8 cellular contexts compared by ENCODE assay signal in the genomic region with DNA sequence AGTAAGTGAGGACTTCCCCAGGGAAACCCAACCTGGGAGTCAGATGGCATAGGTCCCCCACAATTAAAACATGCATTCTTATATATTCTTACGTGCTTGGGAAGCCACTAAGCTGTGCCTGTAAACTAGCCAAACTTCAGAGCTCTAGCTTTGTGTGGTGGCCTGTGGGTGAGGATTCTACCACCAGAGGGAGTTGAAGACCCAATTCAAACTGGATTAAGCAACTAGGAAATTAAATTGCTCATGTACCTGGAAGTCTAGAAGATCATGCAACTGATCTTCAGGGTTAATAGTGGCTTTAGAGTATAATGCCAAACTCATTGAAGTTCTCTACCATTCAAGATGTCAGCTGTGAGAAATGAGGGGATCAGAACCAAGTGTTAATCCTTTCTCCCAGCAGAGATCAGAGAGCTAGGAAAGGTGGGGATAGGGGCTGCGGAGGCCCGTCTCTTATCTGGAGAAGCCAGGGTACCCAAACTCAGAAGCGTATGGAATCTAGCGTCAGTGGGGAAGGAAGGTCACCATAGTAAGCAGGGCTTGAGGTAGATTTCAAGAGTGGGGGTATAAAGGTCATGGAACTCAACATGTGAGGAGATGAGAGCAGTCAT. TPM values are rescaled to one million over a fixed set of nuclear protein-coding genes. Genes with fewer than 3 reads are reported as not detected.
DNase-seq lines count a peak whose midpoint lies in the region; ATAC-seq and TF ChIP-seq lines count a peak whose summit lies in the region.

No MANE protein-coding gene starts in this region.

- no peaks in the 10 kb centered on the region for H3K9me3 ChIP-seq in breast epithelium
- H3K9me3 ChIP-seq in left lung = no peaks in the 10 kb centered on the region

- ATAC-seq in left lung (peak; percentile 84), GM21447 (IDR thresholded peaks at IDR 0.05; ENCODE audit: unreplicated experiment) (no peak), HG02798 (IDR thresholded peaks at IDR 0.05; ENCODE audit: poor library complexity, unreplicated experiment) (no peak)

- DNase-seq in MCF 10A (ENCODE audit: unreplicated experiment) (peak; percentile 61), breast epithelium (ENCODE audit: low spot score in 2 of 2) (no peak), NCI-H1105 treated with DMSO at 0.1 percent for 48 hours (lab: John Stamatoyannopoulos, UW) (peak; percentile 35), astrocyte of the cerebellum (ENCODE audit: low read depth) (peak; percentile 40), left lung (no peak), OCI-M2 (lab: John Stamatoyannopoulos, UW; ENCODE audit: unreplicated experiment) (no peak)

- H3K27me3 Mint-ChIP-seq in MCF 10A (ENCODE audit: insufficient read depth, unreplicated experiment) = no peaks in the 10 kb centered on the region

- TF ChIP-seq POLR2A in breast epithelium (IDR thresholded peaks at IDR 0.05) = no peak

- no peak overlapping the region for H3K4me3 ChIP-seq in breast epithelium
- no peak overlapping the region for H3K4me3 ChIP-seq in astrocyte of the cerebellum (ENCODE audit: low read depth, low read length)
- H3K4me3 ChIP-seq in left lung = no peak overlapping the region

- H3K36me3 Mint-ChIP-seq in MCF 10A (ENCODE audit: insufficient read depth, unreplicated experiment) = no peaks in the 10 kb centered on the region

- no peaks in the 10 kb centered on the region for H3K27me3 ChIP-seq in breast epithelium
- no peaks in the 10 kb centered on the region for H3K27me3 ChIP-seq in left lung

- H3K27ac Mint-ChIP-seq in MCF 10A (ENCODE audit: low read depth, unreplicated experiment) = no peak overlapping the region

- H3K4me3 Mint-ChIP-seq in MCF 10A (ENCODE audit: unreplicated experiment) = no peak overlapping the region

- no peaks in the 10 kb centered on the region for H3K9me3 Mint-ChIP-seq in MCF 10A (ENCODE audit: unreplicated experiment)

- peak; percentile 66 for TF ChIP-seq CTCF in MCF 10A (IDR thresholded peaks at IDR 0.05; ENCODE audit: unreplicated experiment)
- TF ChIP-seq CTCF in breast epithelium (IDR thresholded peaks at IDR 0.05) = peak in 1 of 3 donors; percentile 28
- peak; percentile 94 for TF ChIP-seq CTCF in astrocyte of the cerebellum (IDR thresholded peaks at IDR 0.05; ENCODE audit: low read depth, low read length, missing control alignments)
- TF ChIP-seq CTCF in left lung (IDR thresholded peaks at IDR 0.05) = peak; percentile 56 to 59

- intact Hi-C loops in MCF 10A (cut with micrococcal nuclease) = loop anchor here (1.0 to 5.0 kb wide), 3 partner anchors 358 to 1386 kb away; no protein-coding TSS in a partner anchor
- intact Hi-C loops in breast epithelium (cut with DNase I; ENCODE audit: low total_unique reads) = no loop called here
- intact Hi-C loops in left lung (cut with DNase I) = no loop called here

- POLR2A ChIA-PET in MCF 10A (lab: Yijun Ruan, JAX) = no interaction called here

- in situ Hi-C loops in astrocyte of the cerebellum (cut with HindIII; ENCODE audit: low sequenced_read_pairs) = no loop called here

- no peaks in the 10 kb centered on the region for H3K4me1 ChIP-seq in breast epithelium
- H3K4me1 ChIP-seq in left lung = no peaks in the 10 kb centered on the region

- CTCF ChIA-PET in MCF 10A (lab: Yijun Ruan, JAX) = interaction anchor here (0.5 to 2.0 kb wide), 24 partner anchors 10 to 1388 kb away, joined by 3 to 10 read pairs (median 3); no protein-coding TSS in a partner anchor

- H3K27ac ChIP-seq in breast epithelium (no peak overlapping the region), left lung (no peak overlapping the region)

- H3K36me3 ChIP-seq in breast epithelium (no peaks in the 10 kb centered on the region), left lung (no peaks in the 10 kb centered on the region)

- no peaks in the 10 kb centered on the region for H3K4me1 Mint-ChIP-seq in MCF 10A (ENCODE audit: insufficient read depth, unreplicated experiment)

- BruUV-seq in MCF 10A (replicated peaks; lab: Mats Ljungman, UMichigan) = no TSS peak

RNA-seq across cellular contexts. Expression of a gene that starts 53.2 kb away (rescaled TPM):
- total RNA-seq in MCF 10A (2022) (0.16 and 0.20 TPM in 2 replicates), breast epithelium (10 to 100 TPM in 1 of 3 donors, 1 to 10 TPM in 2; 3.1 to 11.5 (median 7.5) TPM), left lung (1 to 10 TPM; 7.6 to 8.7 TPM)

Comparison
In these comparisons a context has a peak if more than half of its experiments do, and no peak if none do; other contexts are left out.
1. DNase-seq: peak in MCF 10A (single experiment), NCI-H1105 treated with DMSO at 0.1 percent for 48 hours (single experiment) and astrocyte of the cerebellum (single experiment); none in breast epithelium (0 of 2), left lung (0 of 2) and OCI-M2 (single experiment).